14 cellular contexts compared by ENCODE assay signal in genomic region chr13:105611424-105611823, GRCh38.
DNase-seq lines count a peak whose midpoint lies in the region; ATAC-seq and TF ChIP-seq lines count a peak whose summit lies in the region.
"Had no signal": no experiment of that assay in that cellular context is flagged by ENCODE, and none has a peak within 500 bp of the region (broad histone marks: within the 10 kb centered on the region; RNA-seq: fewer than 3 reads in every experiment).

No MANE protein-coding gene starts in this region.

- H2AK5ac ChIP-seq in neuronal stem cell (ENCODE audit: low read depth, low read length): no peak overlapping the region

- no peaks in the 10 kb centered on the region for H3K9me2 ChIP-seq in SK-N-SH

- H3K4ac ChIP-seq in neuronal stem cell (ENCODE audit: low read length): no peak overlapping the region

- ATAC-seq in HG03520 (IDR thresholded peaks at IDR 0.05; ENCODE audit: unreplicated experiment): no peak

- no peak for TF ChIP-seq RAD21 in SK-N-SH (IDR thresholded peaks at IDR 0.05; ENCODE audit: low read length)

- peak overlapping the region; percentile 68; the same call in 1 of the 2 replicates for H2AFZ ChIP-seq in SK-N-SH (ENCODE audit: low read depth)
- H2AFZ ChIP-seq in neuronal stem cell (ENCODE audit: low read length): peak overlapping the region; percentile 27

- no peak overlapping the region for H4K8ac ChIP-seq in neuronal stem cell (ENCODE audit: low read depth, low read length)

- POLR2A ChIA-PET in SK-N-SH (lab: Yijun Ruan, JAX): no interaction called here
- POLR2A ChIA-PET in activated CD4-positive, alpha-beta memory T cell treated with anti-CD3 and anti-CD28 coated beads for 36 hours (lab: Charles Lee): no interaction called here

- H3K9me3 ChIP-seq in SK-N-SH: no peaks in the 10 kb centered on the region
- no peaks in the 10 kb centered on the region for H3K9me3 ChIP-seq in neuronal stem cell (replicated peaks in 1 of 2; ENCODE audit: control insufficient read depth in 2 of 2, insufficient read depth in 1 of 2, low read depth in 1 of 2, low read length in 2 of 2)
- H3K9me3 ChIP-seq: BLaER1 treated with 17β-estradiol and CSF1 and Interleukin-3, amounts not matched to agents 10 nM and 100 nM had no signal

- H3K23ac ChIP-seq in neuronal stem cell (ENCODE audit: low read depth, low read length, poor library complexity): no peak overlapping the region

- no peaks in the 10 kb centered on the region for H3K27me3 Mint-ChIP-seq in activated CD4-positive, alpha-beta memory T cell treated with anti-CD3 and anti-CD28 coated beads for 36 hours
- no peaks in the 10 kb centered on the region for H3K27me3 Mint-ChIP-seq in glutamatergic neuron (ENCODE audit: unreplicated experiment)

- 23% methylated on average over 5 of the region's 5 CpGs for WGBS in SK-N-SH (ENCODE audit: low lambda C conversion rate)
- no CpG with 5 or more reads among the region's 5 CpGs for WGBS in neuronal stem cell (ENCODE audit: extremely low coverage in 2 of 2, insufficient read length in 2 of 2, insufficient replicate concordance in 1 of 2), 2 donors

- DNase-seq in AG10803 (ENCODE audit: low read depth) (peak; percentile 37), SK-N-SH (no peak), fibroblast of mammary gland (ENCODE audit: low read depth) (peak; percentile 15), neuronal stem cell (ENCODE audit: low spot score) (no peak), glutamatergic neuron (no peak)
- DNase-seq in activated CD4-positive, alpha-beta memory T cell treated with anti-CD3 and anti-CD28 coated beads for 36 hours: no peak
- no peak for DNase-seq in activated CD8-positive, alpha-beta memory T cell treated with anti-CD3 and anti-CD28 coated beads, Interleukin-2, amount 50 U/mL, for 48 hours
- DNase-seq: activated CD4-positive, alpha-beta T cell treated with anti-CD3 and anti-CD28 coated beads for 4 hours; central memory CD4-positive, alpha-beta T cell; KG1; occipital lobe; T-helper 1 cell had no signal

- H2BK12ac ChIP-seq in neuronal stem cell (ENCODE audit: low read length): no peak overlapping the region

- H3K4me1 Mint-ChIP-seq in activated CD4-positive, alpha-beta memory T cell treated with anti-CD3 and anti-CD28 coated beads for 36 hours (ENCODE audit: low read depth): no peaks in the 10 kb centered on the region
- H3K4me1 Mint-ChIP-seq in glutamatergic neuron (ENCODE audit: low read depth, unreplicated experiment): no peaks in the 10 kb centered on the region

- intact Hi-C loops in activated CD4-positive, alpha-beta memory T cell treated with anti-CD3 and anti-CD28 coated beads for 36 hours (cut with micrococcal nuclease): no loop called here

- H3K14ac ChIP-seq in neuronal stem cell (ENCODE audit: low read length): no peak overlapping the region

- no peak overlapping the region for H2BK5ac ChIP-seq in neuronal stem cell (ENCODE audit: low read length)

- H3K36me3 Mint-ChIP-seq in activated CD4-positive, alpha-beta memory T cell treated with anti-CD3 and anti-CD28 coated beads for 36 hours: no peaks in the 10 kb centered on the region
- H3K36me3 Mint-ChIP-seq in glutamatergic neuron (ENCODE audit: unreplicated experiment): no peaks in the 10 kb centered on the region

- H3K27ac ChIP-seq in SK-N-SH (ENCODE audit: low read depth in 2 of 2, low read length in 1 of 2) (no peak overlapping the region), neuronal stem cell (replicated peaks; ENCODE audit: low read length) (no peak overlapping the region)
- H3K27ac ChIP-seq: BLaER1 treated with 17β-estradiol and CSF1 and Interleukin-3, amounts not matched to agents 10 nM and 100 nM had no signal

- no peak overlapping the region for H3K18ac ChIP-seq in neuronal stem cell (ENCODE audit: low read length)

- H2BK15ac ChIP-seq in neuronal stem cell (ENCODE audit: low read length): no peak overlapping the region

- no peak overlapping the region for H3K27ac Mint-ChIP-seq in activated CD4-positive, alpha-beta memory T cell treated with anti-CD3 and anti-CD28 coated beads for 36 hours
- no peak overlapping the region for H3K27ac Mint-ChIP-seq in glutamatergic neuron (ENCODE audit: unreplicated experiment)

- H3K79me2 ChIP-seq in SK-N-SH (ENCODE audit: insufficient read depth): no peaks in the 10 kb centered on the region

- no peaks in the 10 kb centered on the region for H3K79me1 ChIP-seq in neuronal stem cell (ENCODE audit: low read depth, low read length)

- peak in 1 of 2 experiments; percentile 12; a peak in 1 of 4 replicates for TF ChIP-seq EP300 in SK-N-SH (IDR thresholded peaks at IDR 0.05; ENCODE audit: borderline replicate concordance in 1 of 2, low read depth in 1 of 2, low read length in 1 of 2)

- no peaks in the 10 kb centered on the region for H3K36me3 ChIP-seq in SK-N-SH (replicated peaks in 1 of 2; ENCODE audit: control insufficient read depth in 1 of 2, insufficient read depth in 2 of 2, low read length in 1 of 2)
- H3K36me3 ChIP-seq in neuronal stem cell (replicated peaks in 1 of 2; ENCODE audit: control insufficient read depth in 2 of 2, insufficient read depth in 2 of 2, low read length in 2 of 2): no peaks in the 10 kb centered on the region
- H3K36me3 ChIP-seq: BLaER1 treated with 17β-estradiol and CSF1 and Interleukin-3, amounts not matched to agents 10 nM and 100 nM had no signal

- no peaks in the 10 kb centered on the region for H3K27me3 ChIP-seq in SK-N-SH (ENCODE audit: insufficient read depth)
- no peaks in the 10 kb centered on the region for H3K27me3 ChIP-seq in neuronal stem cell (ENCODE audit: control insufficient read depth in 3 of 3, insufficient read depth in 3 of 3, low read depth in 1 of 3, low read length in 3 of 3)
- H3K27me3 ChIP-seq: BLaER1 treated with 17β-estradiol and CSF1 and Interleukin-3, amounts not matched to agents 10 nM and 100 nM had no signal

- H3F3A ChIP-seq in SK-N-SH (replicated peaks; ENCODE audit: insufficient read depth): no peaks in the 10 kb centered on the region

- H3K9ac ChIP-seq in SK-N-SH (no peak overlapping the region), neuronal stem cell (ENCODE audit: low read depth, low read length, poor library complexity) (no peak overlapping the region)
- H3K9ac ChIP-seq: BLaER1 treated with 17β-estradiol and CSF1 and Interleukin-3, amounts not matched to agents 10 nM and 100 nM had no signal

- H3K4me1 ChIP-seq in SK-N-SH (ENCODE audit: control insufficient read depth in 1 of 2, insufficient read depth in 2 of 2, low read depth in 1 of 2, low read length in 1 of 2): no peaks in the 10 kb centered on the region
- peaks cover 2 to 3% of the 10 kb centered on the region in 2 donors for H3K4me1 ChIP-seq in neuronal stem cell (ENCODE audit: control insufficient read depth in 2 of 2, insufficient read depth in 1 of 2, low read depth in 1 of 2, low read length in 2 of 2)
- H3K4me1 ChIP-seq: BLaER1 treated with 17β-estradiol and CSF1 and Interleukin-3, amounts not matched to agents 10 nM and 100 nM had no signal

- H4K91ac ChIP-seq in neuronal stem cell (ENCODE audit: low read depth, low read length, poor library complexity): no peak overlapping the region

- H2BK120ac ChIP-seq in neuronal stem cell (ENCODE audit: low read depth, low read length): no peak overlapping the region

- no peak overlapping the region for H3K4me3 Mint-ChIP-seq in activated CD4-positive, alpha-beta memory T cell treated with anti-CD3 and anti-CD28 coated beads for 36 hours
- H3K4me3 Mint-ChIP-seq in glutamatergic neuron (ENCODE audit: unreplicated experiment): no peak overlapping the region

- TF ChIP-seq CTCF in AG10803 (conservative IDR thresholded peaks at IDR 0.05; ENCODE audit: low read length) (no peak), SK-N-SH (IDR thresholded peaks at IDR 0.05) (no peak), fibroblast of mammary gland (conservative IDR thresholded peaks at IDR 0.05; ENCODE audit: control insufficient read depth, insufficient read depth, low read depth, low read length) (no peak), glutamatergic neuron (IDR thresholded peaks at IDR 0.05; ENCODE audit: partially characterized antibody, unreplicated experiment) (no peak)

- H3K4me2 ChIP-seq in SK-N-SH (0 out of 2 replicates have a peak overlapping the region, but pooled peaks have one; percentile 23), neuronal stem cell (ENCODE audit: insufficient read depth, low read length, poor library complexity, severe bottlenecking) (no peak overlapping the region)
- H3K4me2 ChIP-seq: BLaER1 treated with 17β-estradiol and CSF1 and Interleukin-3, amounts not matched to agents 10 nM and 100 nM had no signal

- CTCF ChIA-PET in SK-N-SH (lab: Yijun Ruan, JAX): no interaction called here
- CTCF ChIA-PET in activated CD4-positive, alpha-beta memory T cell treated with anti-CD3 and anti-CD28 coated beads for 36 hours (lab: Charles Lee): no interaction called here

- H4K20me1 ChIP-seq in SK-N-SH (ENCODE audit: insufficient read depth): no peaks in the 10 kb centered on the region
- H4K20me1 ChIP-seq: BLaER1 treated with 17β-estradiol and CSF1 and Interleukin-3, amounts not matched to agents 10 nM and 100 nM had no signal

- H3K4me3 ChIP-seq in AG10803 (ENCODE audit: low read length) (no peak overlapping the region), SK-N-SH (ENCODE audit: low read depth in 2 of 2, low read length in 1 of 2) (no peak overlapping the region), fibroblast of mammary gland (ENCODE audit: control insufficient read depth, low read depth, low read length) (no peak overlapping the region), neuronal stem cell (ENCODE audit: low read length in 2 of 2) (no peak overlapping the region)
- H3K4me3 ChIP-seq: BLaER1 treated with 17β-estradiol and CSF1 and Interleukin-3, amounts not matched to agents 10 nM and 100 nM had no signal

- H3K9me3 Mint-ChIP-seq in activated CD4-positive, alpha-beta memory T cell treated with anti-CD3 and anti-CD28 coated beads for 36 hours: no peaks in the 10 kb centered on the region
- H3K9me3 Mint-ChIP-seq in glutamatergic neuron (ENCODE audit: unreplicated experiment): no peaks in the 10 kb centered on the region

TF ChIP-seq in SK-N-SH, 30 proteins besides CTCF, POLR2A, EP300 and RAD21:
- TF ChIP-seq FOSL2 (IDR thresholded peaks at IDR 0.05; ENCODE audit: borderline replicate concordance, low read depth) (peak; percentile 21; the same call in 1 of the 2 replicates), YY1 (IDR thresholded peaks at IDR 0.05; ENCODE audit: low read depth) (no peak)

Comparison
In these comparisons a context has a peak if more than half of its experiments do, and no peak if none do; other contexts are left out.
1. DNase-seq: peak in AG10803 (single experiment) and fibroblast of mammary gland (single experiment); none in SK-N-SH (single experiment), neuronal stem cell (single experiment), activated CD4-positive, alpha-beta memory T cell treated with anti-CD3 and anti-CD28 coated beads for 36 hours (single experiment), glutamatergic neuron (single experiment) and activated CD8-positive, alpha-beta memory T cell treated with anti-CD3 and anti-CD28 coated beads, Interleukin-2, amount 50 U/mL, for 48 hours (single experiment).